Comparison of ENCODE assay signal across 16 cellular contexts in genomic region chr4:185721190-185721948, GRCh38.
DNase-seq lines count a peak whose midpoint lies in the region; ATAC-seq and TF ChIP-seq lines count a peak whose summit lies in the region.
"Had no signal": no experiment of that assay in that cellular context is flagged by ENCODE, and none has a peak within 500 bp of the region (broad histone marks: within the 10 kb centered on the region; RNA-seq: fewer than 3 reads in every experiment).

No MANE protein-coding gene starts in this region.

- H3K36me3 ChIP-seq in sigmoid colon (no peaks in the 10 kb centered on the region), OCI-LY7 (ENCODE audit: insufficient read depth, low read length) (no peaks in the 10 kb centered on the region)
- H3K36me3 ChIP-seq: BLaER1, neural progenitor cell had no signal

- H3K79me2 ChIP-seq in OCI-LY7 (ENCODE audit: insufficient read depth, low read depth, low read length): no peaks in the 10 kb centered on the region

- no peaks in the 10 kb centered on the region for H3K9me2 ChIP-seq in OCI-LY7 (ENCODE audit: insufficient read depth, low read length)

- no peak for TF ChIP-seq CTCF in sigmoid colon (IDR thresholded peaks at IDR 0.05)
- no peak for TF ChIP-seq CTCF in OCI-LY7 (conservative IDR thresholded peaks at IDR 0.05; ENCODE audit: low read length)

- H3K4me3 ChIP-seq in sigmoid colon: no peak overlapping the region
- H3K4me3 ChIP-seq in OCI-LY7 (ENCODE audit: low read depth, low read length, poor library complexity, severe bottlenecking): no peak overlapping the region
- H3K4me3 ChIP-seq: BLaER1, neural progenitor cell had no signal

- 71 to 75% methylated on average over 12 of the region's 12 CpGs for WGBS in sigmoid colon, 2 donors

- H4K20me1 ChIP-seq in OCI-LY7 (ENCODE audit: insufficient read depth, low read length): no peaks in the 10 kb centered on the region
- H4K20me1 ChIP-seq: BLaER1 had no signal

- H3K4me2 ChIP-seq in OCI-LY7 (ENCODE audit: low read length): no peak overlapping the region
- H3K4me2 ChIP-seq: BLaER1, neural progenitor cell had no signal

- no peak for ATAC-seq in GM21423 (IDR thresholded peaks at IDR 0.05; ENCODE audit: unreplicated experiment)

- no peaks in the 10 kb centered on the region for H3K9me3 ChIP-seq in sigmoid colon
- H3K9me3 ChIP-seq in OCI-LY7 (ENCODE audit: low read length): no peaks in the 10 kb centered on the region
- H3K9me3 ChIP-seq: BLaER1 had no signal

- no peak for TF ChIP-seq POLR2A in sigmoid colon (IDR thresholded peaks at IDR 0.05)

- peak; percentile 79 for DNase-seq in COLO829 (ENCODE audit: low spot score)
- DNase-seq in astrocyte of the hippocampus (ENCODE audit: low read depth, low spot score): peak; percentile 23
- peak; percentile 99 for DNase-seq in foreskin melanocyte
- DNase-seq in sigmoid colon: no peak
- DNase-seq in stimulated activated CD4-positive, alpha-beta T cell treated with anti-CD3 and anti-CD28 coated beads, Interleukin-4, amount 100 ng/mL, for 1 hour: no peak
- no peak for DNase-seq in OCI-LY7 (ENCODE audit: low spot score)
- no peak for DNase-seq in ACHN
- DNase-seq: activated naive CD4-positive, alpha-beta T cell treated with anti-CD3 and anti-CD28 coated beads for 36 hours; dermis blood vessel endothelial cell; EL; KG1; NCI-H748 treated with DMSO at 0.1 percent for 48 hours; SIG-M5 had no signal

- no peak for TF ChIP-seq EP300 in sigmoid colon (IDR thresholded peaks at IDR 0.05)

- POLR2A ChIA-PET in OCI-LY7 (lab: Charles Lee): interaction anchor here (0.7 to 1.0 kb wide), 2 partner anchors 8 to 9 kb away, joined by 3 to 9 read pairs; no protein-coding TSS in a partner anchor

- no peak overlapping the region for H2AFZ ChIP-seq in OCI-LY7 (ENCODE audit: low read length)
- H2AFZ ChIP-seq: neural progenitor cell had no signal

- in situ Hi-C loops in ACHN (cut with HindIII; ENCODE audit: low pct_ligation_motif_present, low pct_unique_long_range_greater_than_20kb, low sequenced_read_pairs): no loop called here

- BruUV-seq in OCI-LY7 (replicated peaks; lab: Mats Ljungman, UMichigan): no TSS peak

- peak overlapping the region; percentile 77 to 88 (median 82) for H3K27ac ChIP-seq in sigmoid colon
- H3K27ac ChIP-seq in OCI-LY7 (ENCODE audit: low read depth, low read length, poor library complexity, severe bottlenecking): no peak overlapping the region
- H3K27ac ChIP-seq: BLaER1, neural progenitor cell had no signal

- CTCF ChIA-PET in OCI-LY7 (lab: Charles Lee; ENCODE audit: unreplicated experiment): no interaction called here

- H3K4me1 ChIP-seq in sigmoid colon (peaks cover 0 to 98% (median 64%) of the 10 kb centered on the region in 4 donors), OCI-LY7 (ENCODE audit: insufficient read depth, low read length, poor library complexity, severe bottlenecking) (no peaks in the 10 kb centered on the region)

- intact Hi-C loops in sigmoid colon (cut with DNase I) (loop anchor here (5.0 kb wide), 1 partner anchor 64 kb away; no protein-coding TSS in a partner anchor), OCI-LY7 (cut with micrococcal nuclease; ENCODE audit: unreplicated experiment) (no loop called here)

- H3K27me3 ChIP-seq in sigmoid colon: no peaks in the 10 kb centered on the region
- H3K27me3 ChIP-seq: BLaER1, neural progenitor cell had no signal

Comparison
In these comparisons a context has a peak if more than half of its experiments do, and no peak if none do; other contexts are left out.
1. DNase-seq: peak in COLO829 (single experiment), astrocyte of the hippocampus (single experiment) and foreskin melanocyte (single experiment); none in sigmoid colon (single experiment), stimulated activated CD4-positive, alpha-beta T cell treated with anti-CD3 and anti-CD28 coated beads, Interleukin-4, amount 100 ng/mL, for 1 hour (single experiment), OCI-LY7 (single experiment) and ACHN (single experiment).